Comparison of ENCODE assay signal across 2 cellular contexts in genomic region chr6:126539022-126539421, GRCh38.
TF ChIP-seq lines count a peak whose summit lies in the region.

No MANE protein-coding gene starts in this region.

TF ChIP-seq in HCT116, 20 proteins besides CTCF, POLR2A, EP300 and RAD21 (continued from another document):
- TF ChIP-seq ZFX (IDR thresholded peaks at IDR 0.05) (no peak), ZNF274 (IDR thresholded peaks at IDR 0.05; ENCODE audit: low read depth, low read length) (no peak), TCF7L2 (IDR thresholded peaks at IDR 0.05; ENCODE audit: borderline replicate concordance, extremely low read depth, insufficient read depth, insufficient read length) (no peak), CEBPB (IDR thresholded peaks at IDR 0.05; ENCODE audit: low read depth) (peak; percentile 58; the same call in 1 of the 2 replicates), ELF1 (IDR thresholded peaks at IDR 0.05; ENCODE audit: borderline replicate concordance, low read depth) (no peak), REST (IDR thresholded peaks at IDR 0.05; ENCODE audit: low read depth) (no peak), JUND (IDR thresholded peaks at IDR 0.05) (peak; percentile 97), ATF3 (IDR thresholded peaks at IDR 0.05) (no peak), ZBTB33 (IDR thresholded peaks at IDR 0.05; ENCODE audit: extremely low read depth, insufficient replicate concordance, low read length) (no peak), EZH2phosphoT487 (IDR thresholded peaks at IDR 0.05; ENCODE audit: borderline replicate concordance) (no peak)
TF ChIP-seq in HCT116: peak in this region for 8.

TF ChIP-seq in SK-N-SH treated with all-trans-retinoic acid at 6 μM for 48 hours, 23 proteins besides CTCF, POLR2A, EP300 and RAD21 (continued from another document):
- TF ChIP-seq CSRNP3 (CRISPR knock-in tag; IDR thresholded peaks at IDR 0.05) (no peak), SNAI2 (CRISPR knock-in tag; IDR thresholded peaks at IDR 0.05) (no peak), CSDC2 (CRISPR knock-in tag; IDR thresholded peaks at IDR 0.05) (no peak), ZNF8 (CRISPR knock-in tag; IDR thresholded peaks at IDR 0.05) (no peak), ZNF565 (CRISPR knock-in tag; conservative IDR thresholded peaks at IDR 0.05; ENCODE audit: low read depth) (no peak), ZNF70 (CRISPR knock-in tag; IDR thresholded peaks at IDR 0.05) (no peak), BACH2 (CRISPR knock-in tag; IDR thresholded peaks at IDR 0.05; ENCODE audit: borderline replicate concordance) (no peak)
TF ChIP-seq in SK-N-SH treated with all-trans-retinoic acid at 6 μM for 48 hours: peak in this region for 0.
